ENCODE assay signal across 8 cellular contexts in genomic region chr6:32967151-32968091, GRCh38. TPM values are rescaled to one million over a fixed set of nuclear protein-coding genes. Genes with fewer than 3 reads are reported as not detected.
DNase-seq lines count a peak whose midpoint lies in the region; ATAC-seq and TF ChIP-seq lines count a peak whose summit lies in the region.

No MANE protein-coding gene starts in this region.

- H3K18ac ChIP-seq in mesenchymal stem cell (ENCODE audit: low read depth in 1 of 2, low read length in 2 of 2): peak overlapping the region in 1 of 2 experiments; percentile 94

- peak overlapping the region; percentile 100 for H3K9ac ChIP-seq in mesenchymal stem cell (ENCODE audit: low read length)

- peak overlapping the region; percentile 29 to 71 for H3K4ac ChIP-seq in mesenchymal stem cell (ENCODE audit: low read depth in 1 of 2, low read length in 2 of 2)

- peaks cover 4% of the 10 kb centered on the region for H3K4me1 ChIP-seq in mesenchymal stem cell (ENCODE audit: control insufficient read depth, insufficient read depth, low read depth, low read length)
- no peaks in the 10 kb centered on the region for H3K4me1 ChIP-seq in urinary bladder (ENCODE audit: insufficient read depth)

- no peak overlapping the region for H2BK5ac ChIP-seq in mesenchymal stem cell (ENCODE audit: low read depth, low read length, poor library complexity, severe bottlenecking)

- H3K4me3 ChIP-seq in coronary artery (peak overlapping the region; percentile 85), mesenchymal stem cell (ENCODE audit: insufficient read depth in 1 of 2, low read depth in 1 of 2, low read length in 2 of 2) (peak overlapping the region; percentile 69 to 96), urinary bladder (ENCODE audit: low read depth, low read length) (peak overlapping the region; percentile 76)

- no peak overlapping the region for H2AFZ ChIP-seq in mesenchymal stem cell (ENCODE audit: low read depth, low read length)

- peak; percentile 37; the same call in 1 of the 2 replicates for TF ChIP-seq POLR2A in Raji (IDR thresholded peaks at IDR 0.05; ENCODE audit: insufficient read depth, low read depth, low read length)

- H3K27ac ChIP-seq in coronary artery (peak overlapping the region; percentile 99 to 100), mesenchymal stem cell (ENCODE audit: low read length, poor library complexity, severe bottlenecking) (peak overlapping the region; percentile 57), urinary bladder (ENCODE audit: low read depth) (peak overlapping the region; percentile 100)

- H3K4me2 ChIP-seq in mesenchymal stem cell (ENCODE audit: low read length, poor library complexity, severe bottlenecking): peak overlapping the region; percentile 78

- peak overlapping the region; percentile 60 for H2BK15ac ChIP-seq in mesenchymal stem cell (ENCODE audit: low read depth, poor library complexity, severe bottlenecking)

- no peak for TF ChIP-seq CTCF in coronary artery (IDR thresholded peaks at IDR 0.05)

- peak overlapping the region; percentile 55 for H4K91ac ChIP-seq in mesenchymal stem cell (ENCODE audit: low read length)

- H3K23ac ChIP-seq in mesenchymal stem cell (ENCODE audit: low read length in 2 of 2): no peak overlapping the region

- no peak for ATAC-seq in HG03521 (IDR thresholded peaks at IDR 0.05; ENCODE audit: unreplicated experiment)

- no peaks in the 10 kb centered on the region for H3K9me3 ChIP-seq in mesenchymal stem cell (ENCODE audit: control insufficient read depth, low read length)

- peak overlapping the region; percentile 92 for H2BK120ac ChIP-seq in mesenchymal stem cell (ENCODE audit: low read depth, low read length)

- no peaks in the 10 kb centered on the region for H3K27me3 ChIP-seq in mesenchymal stem cell (ENCODE audit: control insufficient read depth in 1 of 2, insufficient read depth in 1 of 2, low read length in 2 of 2)

- H2AK5ac ChIP-seq in mesenchymal stem cell (ENCODE audit: low read length, severe bottlenecking): no peak overlapping the region

- H3K36me3 ChIP-seq in mesenchymal stem cell (ENCODE audit: control insufficient read depth in 1 of 2, insufficient read depth in 2 of 2, low read depth in 1 of 2, low read length in 2 of 2): peaks cover under 1 to 1% of the 10 kb centered on the region in 2 experiments
- H3K36me3 ChIP-seq in urinary bladder (ENCODE audit: insufficient read depth): peaks cover 2% of the 10 kb centered on the region

- H2BK12ac ChIP-seq in mesenchymal stem cell (ENCODE audit: low read length in 2 of 2): no peak overlapping the region

- 11% methylated on average over 15 of the region's 16 CpGs for WGBS in mesenchymal stem cell
- 3% methylated on average over 16 of the region's 16 CpGs for WGBS in urinary bladder

- H4K8ac ChIP-seq in mesenchymal stem cell (ENCODE audit: low read length): peak overlapping the region; percentile 20

- DNase-seq in NCI-H1092 treated with DMSO at 0.1 percent for 48 hours (lab: John Stamatoyannopoulos, UW): peak; percentile 49
- no peak for DNase-seq in NCI-H1092 (lab: John Stamatoyannopoulos, UW)
- DNase-seq in KG1 (lab: John Stamatoyannopoulos, UW): peak; percentile 56
- no peak for DNase-seq in coronary artery (ENCODE audit: low spot score)
- peak; percentile 67 for DNase-seq in mesenchymal stem cell

- H3K14ac ChIP-seq in mesenchymal stem cell (ENCODE audit: low read length in 2 of 2): peak overlapping the region in 1 of 2 experiments; percentile 68

- H3K79me1 ChIP-seq in mesenchymal stem cell (replicated peaks; ENCODE audit: low read length, poor library complexity, severe bottlenecking): peaks cover 5% of the 10 kb centered on the region

RNA-seq across cellular contexts. Expression of gene BRD2, which starts 1.0 kb away (rescaled TPM):
- 132 TPM for polyA plus RNA-seq in mesenchymal stem cell (2013, experiment 1 of 2)
- polyA plus RNA-seq in mesenchymal stem cell (2013, experiment 2 of 2): 129 TPM
- total RNA-seq in urinary bladder: 79.0 TPM
- 138 TPM for polyA plus RNA-seq in urinary bladder

RNA-seq across cellular contexts. Expression of gene HLA-DMA, which starts 14.5 kb away (rescaled TPM):
- polyA plus RNA-seq in mesenchymal stem cell (2013, experiment 1 of 2): 12.4 TPM
- 12.7 TPM for polyA plus RNA-seq in mesenchymal stem cell (2013, experiment 2 of 2)
- total RNA-seq in urinary bladder: 8.9 TPM
- 30.4 TPM for polyA plus RNA-seq in urinary bladder

RNA-seq across cellular contexts. Expression of gene HLA-DMB, which starts 26.6 kb away (rescaled TPM):
- 1.5 TPM for polyA plus RNA-seq in mesenchymal stem cell (2013, experiment 1 of 2)
- polyA plus RNA-seq in mesenchymal stem cell (2013, experiment 2 of 2): 1.7 TPM
- 8.9 TPM for total RNA-seq in urinary bladder
- polyA plus RNA-seq in urinary bladder: 16.4 TPM

RNA-seq across cellular contexts. Expression of gene HLA-DOA, which starts 42.0 kb away (rescaled TPM):
- polyA plus RNA-seq in mesenchymal stem cell (2013, experiment 1 of 2): 0.22 TPM
- 0.04 TPM for polyA plus RNA-seq in mesenchymal stem cell (2013, experiment 2 of 2)
- 2.7 TPM for total RNA-seq in urinary bladder
- polyA plus RNA-seq in urinary bladder: 5.7 TPM

Comparison
In these comparisons a context has a peak if more than half of its experiments do, and no peak if none do; other contexts are left out.
1. DNase-seq: peak in NCI-H1092 treated with DMSO at 0.1 percent for 48 hours (single experiment), KG1 (single experiment) and mesenchymal stem cell (single experiment); none in NCI-H1092 (single experiment) and coronary artery (single experiment).
2. Peak in every context shown above with its lines, with median percentiles within 50 percentile points of each other: H3K27ac ChIP-seq and H3K4me3 ChIP-seq.